In genomic region chr21:38511198-38511597, GRCh38 we compare ENCODE assay signal across 24 cellular contexts.
"Had no signal": no experiment of that assay in that cellular context is flagged by ENCODE, and none has a peak within 500 bp of the region (broad histone marks: within the 10 kb centered on the region; RNA-seq: fewer than 3 reads in every experiment).

No MANE protein-coding gene starts in this region.

- H3K27me3 ChIP-seq: suprapubic skin, testis, thyroid gland, tibial artery, tibial nerve, transverse colon, upper lobe of left lung, upper lobe of right lung, uterus, vagina had no signal

- H3K27ac ChIP-seq: stomach, suprapubic skin, testis, thoracic aorta, thyroid gland, tibial artery, tibial nerve, transverse colon, upper lobe of left lung, upper lobe of right lung, uterus, vagina had no signal

- H3K4me3 ChIP-seq: stomach, suprapubic skin, testis, thoracic aorta, thyroid gland, tibial artery, tibial nerve, transverse colon, upper lobe of left lung, upper lobe of right lung, uterus, vagina had no signal

- H3K9me3 ChIP-seq: stomach, testis, thyroid gland, tibial artery, tibial nerve, transverse colon, upper lobe of left lung, upper lobe of right lung, uterus, vagina had no signal

- H3K36me3 ChIP-seq: stomach, suprapubic skin, thoracic aorta, thyroid gland, tibial artery, tibial nerve, transverse colon, upper lobe of left lung, upper lobe of right lung, uterus, vagina had no signal

- DNase-seq: stimulated activated CD4-positive, alpha-beta T cell treated with anti-CD3 and anti-CD28 coated beads, Interleukin-2, amount 100 ng/mL, for 48 hours; stimulated activated CD4-positive, alpha-beta T cell treated with anti-CD3 and anti-CD28 coated beads, Interleukin-4, amount 100 ng/mL, for 1 hour; stimulated activated CD4-positive, alpha-beta T cell treated with anti-CD3 and anti-CD28 coated beads, Interleukin-4, amount 100 ng/mL, for 24 hours; stimulated activated CD4-positive, alpha-beta T cell treated with anti-CD3 and anti-CD28 coated beads, Interleukin-4, amount 100 ng/mL, for 4 hours; stimulated activated CD8-positive, alpha-beta memory T cell treated with anti-CD3 and anti-CD28 coated beads, Interleukin-4, amount 100 ng/mL, for 48 hours; stimulated activated naive B cell treated with anti-CD40 and anti-IgM and Interleukin-4, amounts not matched to agents 10 μg/mL and 1 μg/mL and 100 μg/mL, for 72 hours; stimulated activated naive CD4-positive, alpha-beta T cell; stimulated activated naive CD4-positive, alpha-beta T cell treated with Interleukin-2 at 50 U/mL for 16 hours; stimulated activated naive CD8-positive, alpha-beta T cell treated with anti-CD3 and anti-CD28 coated beads, Interleukin-15, amount 100 ng/mL, for 72 hours; stimulated activated naive CD8-positive, alpha-beta T cell treated with anti-CD3 and anti-CD28 coated beads, Interleukin-15, Interleukin-2, amounts not matched to agents 100 U/mL and 50 U/mL, for 24 hours; stomach; substantia nigra; testis; thyroid gland; tibial artery; transverse colon; trophoblast cell; upper lobe of left lung; upper lobe of right lung; uterus had no signal
